ENCODE assay signal across 9 cellular contexts in the genomic region with DNA sequence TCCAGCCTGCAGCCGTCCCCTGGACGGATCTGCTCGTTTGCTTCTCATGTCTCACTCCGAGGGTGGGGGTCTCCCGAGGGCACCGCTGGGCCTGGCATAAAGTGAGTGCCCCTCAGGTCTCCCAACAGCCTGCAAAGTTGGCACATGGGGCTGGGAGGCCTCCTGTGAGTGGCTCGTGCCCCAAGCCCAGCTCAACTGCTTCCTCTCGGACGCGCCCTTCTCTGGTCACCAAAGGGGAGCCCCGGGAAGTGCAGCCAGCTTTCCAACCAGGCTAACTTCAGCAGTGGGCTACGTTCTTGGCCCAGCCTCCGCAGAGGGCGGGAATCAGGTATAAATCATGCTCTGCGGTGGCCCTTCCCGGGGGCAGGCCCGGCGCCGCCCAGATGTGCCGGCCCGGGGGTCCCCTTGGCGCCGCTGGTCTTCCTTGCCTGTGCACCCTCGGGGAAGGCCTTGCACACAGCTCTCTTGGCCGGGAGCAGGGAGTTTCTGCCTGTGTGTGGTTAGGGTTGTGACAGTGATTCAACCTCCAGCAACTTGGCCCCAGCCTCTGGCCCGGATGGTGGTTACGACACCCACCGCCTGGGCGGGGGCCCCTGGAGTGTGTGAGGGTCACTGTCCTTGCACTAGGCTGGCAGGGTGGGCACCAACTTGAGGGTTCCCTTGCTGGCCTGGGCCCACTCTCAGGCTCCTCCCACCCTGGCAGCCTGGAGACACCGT. TPM values are rescaled to one million over a fixed set of nuclear protein-coding genes. Genes with fewer than 3 reads are reported as not detected.
A peak's percentile ranks its signal among the peaks of the same experiment; 100 is the strongest.
DNase-seq lines count a peak whose midpoint lies in the region; ATAC-seq, FAIRE-seq and TF ChIP-seq lines count a peak whose summit lies in the region.
"Had no signal": no experiment of that assay in that cellular context is flagged by ENCODE, and none has a peak within 500 bp of the region (broad histone marks: within the 10 kb centered on the region; RNA-seq: fewer than 3 reads in every experiment).

No MANE protein-coding gene starts in this region.

- no peak overlapping the region for H2AFZ ChIP-seq in astrocyte (ENCODE audit: low read depth, low read length)

- no peaks in the 10 kb centered on the region for H3K36me3 ChIP-seq in astrocyte (ENCODE audit: insufficient read depth, low read length)
- H3K36me3 ChIP-seq in upper lobe of left lung: peaks cover 0 to 4% (median 1%) of the 10 kb centered on the region in 4 donors
- H3K36me3 ChIP-seq: cardiac muscle cell had no signal

- WGBS in upper lobe of left lung, 2 donors: 71 to 79% methylated on average over 16 to 30 of the region's 30 CpGs

- no peaks in the 10 kb centered on the region for H3K9me3 Mint-ChIP-seq in astrocyte (ENCODE audit: unreplicated experiment)
- no peaks in the 10 kb centered on the region for H3K9me3 Mint-ChIP-seq in activated T-helper 2 cell treated with anti-CD3 and anti-CD28 coated beads, Interferon-gamma antibody, Interleukin-2, Interleukin-4, amounts not matched to agents 10 μg/mL and 5 μg/mL and 100 μg/mL, durations not matched to agents 14 hours and 24 hours and 36 hours
- H3K9me3 Mint-ChIP-seq: activated CD4-positive, alpha-beta T cell treated with anti-CD3 and anti-CD28 coated beads, Interleukin-2, amount 10 ng/mL, durations not matched to agents 24 days and 14 days had no signal

- peaks cover 2% of the 10 kb centered on the region for H3K27me3 Mint-ChIP-seq in astrocyte (ENCODE audit: low read depth, unreplicated experiment)
- H3K27me3 Mint-ChIP-seq in activated T-helper 2 cell treated with anti-CD3 and anti-CD28 coated beads, Interferon-gamma antibody, Interleukin-2, Interleukin-4, amounts not matched to agents 10 μg/mL and 5 μg/mL and 100 μg/mL, durations not matched to agents 14 hours and 24 hours and 36 hours (ENCODE audit: low read depth): no peaks in the 10 kb centered on the region
- H3K27me3 Mint-ChIP-seq: activated CD4-positive, alpha-beta T cell treated with anti-CD3 and anti-CD28 coated beads, Interleukin-2, amount 10 ng/mL, durations not matched to agents 24 days and 14 days had no signal

- H3K4me3 ChIP-seq in HL-60 (replicated peaks; ENCODE audit: insufficient read depth, low read length): peak overlapping the region; percentile 10
- no peak overlapping the region for H3K4me3 ChIP-seq in astrocyte (ENCODE audit: insufficient read depth, low read depth, low read length)
- H3K4me3 ChIP-seq in upper lobe of left lung: no peak overlapping the region
- H3K4me3 ChIP-seq: cardiac muscle cell had no signal

- no peak for TF ChIP-seq POLR2A in upper lobe of left lung (IDR thresholded peaks at IDR 0.05)

- H3K4me2 ChIP-seq in astrocyte (ENCODE audit: low read length): peak overlapping the region; percentile 46

- no peak overlapping the region for H3K4me3 Mint-ChIP-seq in astrocyte (ENCODE audit: unreplicated experiment)
- no peak overlapping the region for H3K4me3 Mint-ChIP-seq in activated T-helper 2 cell treated with anti-CD3 and anti-CD28 coated beads, Interferon-gamma antibody, Interleukin-2, Interleukin-4, amounts not matched to agents 10 μg/mL and 5 μg/mL and 100 μg/mL, durations not matched to agents 14 hours and 24 hours and 36 hours (ENCODE audit: low read depth)
- H3K4me3 Mint-ChIP-seq: activated CD4-positive, alpha-beta T cell treated with anti-CD3 and anti-CD28 coated beads, Interleukin-2, amount 10 ng/mL, durations not matched to agents 24 days and 14 days had no signal

- H3K9me3 ChIP-seq in astrocyte (ENCODE audit: insufficient read depth, low read depth, low read length): no peaks in the 10 kb centered on the region
- no peaks in the 10 kb centered on the region for H3K9me3 ChIP-seq in upper lobe of left lung

- no peak overlapping the region for H3K27ac Mint-ChIP-seq in astrocyte (ENCODE audit: unreplicated experiment)
- H3K27ac Mint-ChIP-seq in activated T-helper 2 cell treated with anti-CD3 and anti-CD28 coated beads, Interferon-gamma antibody, Interleukin-2, Interleukin-4, amounts not matched to agents 10 μg/mL and 5 μg/mL and 100 μg/mL, durations not matched to agents 14 hours and 24 hours and 36 hours: no peak overlapping the region
- H3K27ac Mint-ChIP-seq: activated CD4-positive, alpha-beta T cell treated with anti-CD3 and anti-CD28 coated beads, Interleukin-2, amount 10 ng/mL, durations not matched to agents 24 days and 14 days had no signal

- H4K20me1 ChIP-seq in astrocyte (ENCODE audit: insufficient read depth, low read length): peaks cover 87% of the 10 kb centered on the region

- intact Hi-C loops in activated T-helper 2 cell treated with anti-CD3 and anti-CD28 coated beads, Interferon-gamma antibody, Interleukin-2, Interleukin-4, amounts not matched to agents 10 μg/mL and 5 μg/mL and 100 μg/mL, durations not matched to agents 14 hours and 24 hours and 36 hours (cut with micrococcal nuclease): no loop called here

- H3K4me1 Mint-ChIP-seq in astrocyte (ENCODE audit: low read depth, unreplicated experiment): peaks cover 9% of the 10 kb centered on the region
- H3K4me1 Mint-ChIP-seq in activated T-helper 2 cell treated with anti-CD3 and anti-CD28 coated beads, Interferon-gamma antibody, Interleukin-2, Interleukin-4, amounts not matched to agents 10 μg/mL and 5 μg/mL and 100 μg/mL, durations not matched to agents 14 hours and 24 hours and 36 hours (ENCODE audit: low read depth): no peaks in the 10 kb centered on the region
- H3K4me1 Mint-ChIP-seq: activated CD4-positive, alpha-beta T cell treated with anti-CD3 and anti-CD28 coated beads, Interleukin-2, amount 10 ng/mL, durations not matched to agents 24 days and 14 days had no signal

- H3K27ac ChIP-seq in HL-60 (replicated peaks) (peak overlapping the region; percentile 81), astrocyte (ENCODE audit: low read depth, low read length) (no peak overlapping the region), upper lobe of left lung (peak overlapping the region in 3 of 4 donors; percentile 1 to 4 (median 4))
- H3K27ac ChIP-seq: cardiac muscle cell had no signal

- TF ChIP-seq EP300 in upper lobe of left lung (IDR thresholded peaks at IDR 0.05): no peak

- H3K4me1 ChIP-seq in astrocyte (ENCODE audit: insufficient read depth, low read length): peaks cover 41% of the 10 kb centered on the region
- H3K4me1 ChIP-seq in upper lobe of left lung: peaks cover 41 to 72% (median 67%) of the 10 kb centered on the region in 4 donors

- peak in 1 of 2 donors; percentile 73 for ATAC-seq in upper lobe of left lung (ENCODE audit: low FRiP score in 2 of 2)

- TF ChIP-seq CTCF in HL-60 (IDR thresholded peaks at IDR 0.05; ENCODE audit: insufficient read depth, low read length): no peak
- no peak for TF ChIP-seq CTCF in astrocyte (IDR thresholded peaks at IDR 0.05; ENCODE audit: insufficient read depth, low read depth, low read length)
- no peak for TF ChIP-seq CTCF in upper lobe of left lung (IDR thresholded peaks at IDR 0.05)

- no peaks in the 10 kb centered on the region for H3K79me2 ChIP-seq in astrocyte (ENCODE audit: insufficient read depth, low read length)

- H3K9ac ChIP-seq in astrocyte (ENCODE audit: low read length): no peak overlapping the region

- peaks cover 2% of the 10 kb centered on the region for H3K36me3 Mint-ChIP-seq in astrocyte (ENCODE audit: low read depth, unreplicated experiment)
- H3K36me3 Mint-ChIP-seq in activated T-helper 2 cell treated with anti-CD3 and anti-CD28 coated beads, Interferon-gamma antibody, Interleukin-2, Interleukin-4, amounts not matched to agents 10 μg/mL and 5 μg/mL and 100 μg/mL, durations not matched to agents 14 hours and 24 hours and 36 hours (ENCODE audit: low read depth): no peaks in the 10 kb centered on the region

- H3K27me3 ChIP-seq in HL-60 (ENCODE audit: insufficient read depth, poor library complexity, severe bottlenecking) (no peaks in the 10 kb centered on the region), astrocyte (ENCODE audit: insufficient read depth, low read length) (no peaks in the 10 kb centered on the region), upper lobe of left lung (no peaks in the 10 kb centered on the region)
- H3K27me3 ChIP-seq: cardiac muscle cell had no signal

- no peak for FAIRE-seq in astrocyte (lab: Jason Lieb, UNC)

- peak; percentile 76 to 85 for DNase-seq in HL-60 (ENCODE audit: low read depth in 1 of 2, low spot score in 1 of 2)
- peak; percentile 68 for DNase-seq in astrocyte (ENCODE audit: low read depth)
- peak; percentile 88 for DNase-seq in hepatic stellate cell (ENCODE audit: low spot score)
- DNase-seq in upper lobe of left lung: peak; percentile 47 to 86
- DNase-seq in NCI-H146 (lab: John Stamatoyannopoulos, UW): no peak
- no peak for DNase-seq in activated T-helper 2 cell treated with anti-CD3 and anti-CD28 coated beads, Interferon-gamma antibody, Interleukin-2, Interleukin-4, amounts not matched to agents 10 μg/mL and 5 μg/mL and 100 μg/mL, durations not matched to agents 14 hours and 24 hours and 36 hours (ENCODE audit: low spot score)
- no peak for DNase-seq in stimulated activated CD4-positive, alpha-beta T cell treated with anti-CD3 and anti-CD28 coated beads, Interleukin-15, amount 100 ng/mL, for 24 hours
- DNase-seq: activated CD4-positive, alpha-beta T cell treated with anti-CD3 and anti-CD28 coated beads, Interleukin-2, amount 10 ng/mL, durations not matched to agents 24 days and 14 days had no signal

RNA-seq across cellular contexts. Expression of a gene that starts 20.7 kb away (rescaled TPM):
- total RNA-seq in astrocyte (31.7 and 34.0 TPM in 2 replicates), upper lobe of left lung (10 to 100 TPM; 11.5 to 44.7 (median 22.7) TPM)
- 26.1 and 26.5 TPM in 2 replicates for total RNA-seq in activated T-helper 2 cell treated with anti-CD3 and anti-CD28 coated beads, Interferon-gamma antibody, Interleukin-2, Interleukin-4, amounts not matched to agents 10 μg/mL and 5 μg/mL and 100 μg/mL, durations not matched to agents 14 hours and 24 hours and 36 hours

Comparison
In these comparisons a context has a peak if more than half of its experiments do, and no peak if none do; other contexts are left out.
1. DNase-seq: peak in HL-60 (2 of 2), astrocyte (single experiment), hepatic stellate cell (single experiment) and upper lobe of left lung (2 of 2); none in NCI-H146 (single experiment), activated T-helper 2 cell treated with anti-CD3 and anti-CD28 coated beads, Interferon-gamma antibody, Interleukin-2, Interleukin-4, amounts not matched to agents 10 μg/mL and 5 μg/mL and 100 μg/mL, durations not matched to agents 14 hours and 24 hours and 36 hours (single experiment) and stimulated activated CD4-positive, alpha-beta T cell treated with anti-CD3 and anti-CD28 coated beads, Interleukin-15, amount 100 ng/mL, for 24 hours (single experiment).